ENCODE assay signal across 11 cellular contexts in genomic region chr6:158047120-158047518, GRCh38.
DNase-seq lines count a peak whose midpoint lies in the region; ATAC-seq, FAIRE-seq and TF ChIP-seq lines count a peak whose summit lies in the region.
"Had no signal": no experiment of that assay in that cellular context is flagged by ENCODE, and none has a peak within 500 bp of the region (broad histone marks: within the 10 kb centered on the region; RNA-seq: fewer than 3 reads in every experiment).

No MANE protein-coding gene starts in this region.

- H3K27me3 Mint-ChIP-seq in T-helper 1 cell treated with Interleukin-12 subunit alpha and Interleukin-12 subunit beta and Interleukin-4 antibody, amounts not matched to agents 30 μg/mL and 1 μg/mL, for 36 hours (ENCODE audit: low read depth): no peaks in the 10 kb centered on the region

- H3K4me1 ChIP-seq in A549 (peaks cover 43% of the 10 kb centered on the region), small intestine (ENCODE audit: control insufficient read depth in 2 of 2, insufficient read depth in 1 of 2, low read depth in 1 of 2, low read length in 1 of 2) (peaks cover 0 to 3% of the 10 kb centered on the region in 2 donors), trophoblast cell (ENCODE audit: control insufficient read depth in 1 of 2, insufficient read depth in 2 of 2, low read length in 2 of 2) (peaks cover 32 to 42% of the 10 kb centered on the region in 2 experiments)

- FAIRE-seq in A549 (lab: Jason Lieb, UNC) (no peak), small intestine (lab: Jason Lieb, UNC) (no peak)
- FAIRE-seq: H1 had no signal

- no peak overlapping the region for H2AK5ac ChIP-seq in trophoblast cell (ENCODE audit: low read length)

- no peak for TF ChIP-seq RAD21 in A549 (conservative IDR thresholded peaks at IDR 0.05 in 1 of 2, IDR thresholded peaks at IDR 0.05 in 1 of 2)

- H3K14ac ChIP-seq in trophoblast cell (ENCODE audit: low read length): no peak overlapping the region

- H3K27ac Mint-ChIP-seq in T-helper 1 cell treated with Interleukin-12 subunit alpha and Interleukin-12 subunit beta and Interleukin-4 antibody, amounts not matched to agents 30 μg/mL and 1 μg/mL, for 36 hours: peak overlapping the region; percentile 86

- H3K27ac ChIP-seq in A549 (peak overlapping the region; percentile 21 to 60; a peak in 3 of 6 replicates), small intestine (ENCODE audit: low read depth in 1 of 2, low read length in 1 of 2) (no peak overlapping the region), trophoblast cell (ENCODE audit: low read depth, low read length) (no peak overlapping the region)
- H3K27ac ChIP-seq: BLaER1 treated with 17β-estradiol and CSF1 and Interleukin-3, amounts not matched to agents 10 nM and 100 nM had no signal

- no peak overlapping the region for H3K23ac ChIP-seq in trophoblast cell (ENCODE audit: low read length)

- no peak for TF ChIP-seq EP300 in A549 (IDR thresholded peaks at IDR 0.05)

- no peaks in the 10 kb centered on the region for H3K9me3 Mint-ChIP-seq in T-helper 1 cell treated with Interleukin-12 subunit alpha and Interleukin-12 subunit beta and Interleukin-4 antibody, amounts not matched to agents 30 μg/mL and 1 μg/mL, for 36 hours

- H3K4me3 ChIP-seq in A549 (no peak overlapping the region), small intestine (ENCODE audit: low read depth in 1 of 2, low read length in 2 of 2) (no peak overlapping the region), trophoblast cell (ENCODE audit: low read depth, low read length) (no peak overlapping the region)
- H3K4me3 ChIP-seq: BLaER1 treated with 17β-estradiol and CSF1 and Interleukin-3, amounts not matched to agents 10 nM and 100 nM had no signal

- H3K27me3 ChIP-seq in small intestine (ENCODE audit: control insufficient read depth in 2 of 2, insufficient read depth in 2 of 2, low read length in 2 of 2) (no peaks in the 10 kb centered on the region), trophoblast cell (ENCODE audit: insufficient read depth, low read length) (no peaks in the 10 kb centered on the region)

- peaks cover 9% of the 10 kb centered on the region for H3K79me1 ChIP-seq in trophoblast cell (ENCODE audit: low read length)

- no peak overlapping the region for H4K8ac ChIP-seq in trophoblast cell (ENCODE audit: low read depth, low read length)

- H2BK12ac ChIP-seq in trophoblast cell (ENCODE audit: low read length): no peak overlapping the region

- H3K9ac ChIP-seq in trophoblast cell (ENCODE audit: low read length): no peak overlapping the region
- H3K9ac ChIP-seq: BLaER1 treated with 17β-estradiol and CSF1 and Interleukin-3, amounts not matched to agents 10 nM and 100 nM had no signal

- no peak for TF ChIP-seq POLR2A in A549 (IDR thresholded peaks at IDR 0.05; ENCODE audit: low read length)

- peaks cover 25% of the 10 kb centered on the region for H3K4me1 Mint-ChIP-seq in T-helper 1 cell treated with Interleukin-12 subunit alpha and Interleukin-12 subunit beta and Interleukin-4 antibody, amounts not matched to agents 30 μg/mL and 1 μg/mL, for 36 hours (ENCODE audit: low read depth)

- no peak overlapping the region for H2BK5ac ChIP-seq in trophoblast cell (ENCODE audit: low read depth, low read length, poor library complexity)

- DNase-seq in A549 (ENCODE audit: low read depth in 1 of 2, low spot score in 1 of 2) (no peak), small intestine (peak; percentile 56), trophoblast cell (no peak), T1000 (lab: John Stamatoyannopoulos, UW) (no peak)
- peak; percentile 48 for DNase-seq in activated naive CD8-positive, alpha-beta T cell treated with anti-CD3 and anti-CD28 coated beads, Interleukin-2, amount 50 U/mL, for 16 hours (ENCODE audit: low read depth, low spot score)
- DNase-seq: islet precursor cell had no signal

- no peak overlapping the region for H3K4me2 ChIP-seq in A549
- no peak overlapping the region for H3K4me2 ChIP-seq in trophoblast cell (ENCODE audit: low read length)
- H3K4me2 ChIP-seq: BLaER1 treated with 17β-estradiol and CSF1 and Interleukin-3, amounts not matched to agents 10 nM and 100 nM had no signal

- POLR2A ChIA-PET in A549 (lab: Yijun Ruan, JAX): no interaction called here

- peak overlapping the region; percentile 61 for H3K4me3 Mint-ChIP-seq in T-helper 1 cell treated with Interleukin-12 subunit alpha and Interleukin-12 subunit beta and Interleukin-4 antibody, amounts not matched to agents 30 μg/mL and 1 μg/mL, for 36 hours

- WGBS in A549 (ENCODE audit: missing lambda C conversion rate): 83% methylated on average over 10 of the region's 10 CpGs
- 37 to 62% (median 56%) methylated on average over 10 of the region's 10 CpGs for WGBS in small intestine, 3 donors
- no CpG with 5 or more reads among the region's 10 CpGs for WGBS in trophoblast cell (ENCODE audit: extremely low coverage, insufficient coverage, insufficient read length)

- no peak overlapping the region for H2BK120ac ChIP-seq in trophoblast cell (ENCODE audit: insufficient read depth, low read length, poor library complexity)

- CTCF ChIA-PET in A549 (lab: Yijun Ruan, JAX): interaction anchor here (1.7 to 2.0 kb wide), 2 partner anchors 21 to 25 kb away, joined by 6 to 7 read pairs; no protein-coding TSS in a partner anchor

- H3K18ac ChIP-seq in trophoblast cell (ENCODE audit: low read length): no peak overlapping the region

- ATAC-seq in A549: no peak
- ATAC-seq in GM19455 (IDR thresholded peaks at IDR 0.05; ENCODE audit: unreplicated experiment): no peak
- ATAC-seq in HG03280 (IDR thresholded peaks at IDR 0.05; ENCODE audit: unreplicated experiment): no peak

- no peak overlapping the region for H3K4ac ChIP-seq in trophoblast cell (ENCODE audit: low read depth, low read length)

- H3K9me3 ChIP-seq in A549: no peaks in the 10 kb centered on the region
- H3K9me3 ChIP-seq in small intestine (ENCODE audit: control insufficient read depth, low read depth): no peaks in the 10 kb centered on the region
- peaks cover 6% of the 10 kb centered on the region for H3K9me3 ChIP-seq in trophoblast cell (ENCODE audit: insufficient read depth, low read depth, low read length)
- H3K9me3 ChIP-seq: BLaER1 treated with 17β-estradiol and CSF1 and Interleukin-3, amounts not matched to agents 10 nM and 100 nM had no signal

- no peak overlapping the region for H2AFZ ChIP-seq in trophoblast cell (ENCODE audit: insufficient read depth, low read length, poor library complexity)

- no peak overlapping the region for H4K91ac ChIP-seq in trophoblast cell (ENCODE audit: low read depth, low read length)

- H4K12ac ChIP-seq in trophoblast cell (ENCODE audit: low read depth, low read length): no peak overlapping the region

- H3K36me3 ChIP-seq in small intestine (ENCODE audit: control insufficient read depth in 2 of 2, insufficient read depth in 2 of 2, low read length in 2 of 2) (no peaks in the 10 kb centered on the region), trophoblast cell (ENCODE audit: control insufficient read depth in 1 of 2, insufficient read depth in 2 of 2, low read length in 2 of 2) (peaks cover 9 to 20% of the 10 kb centered on the region in 2 experiments)

- peaks cover 2% of the 10 kb centered on the region for H3K79me2 ChIP-seq in trophoblast cell (ENCODE audit: control insufficient read depth, insufficient read depth, low read length, poor library complexity)

- TF ChIP-seq CTCF in A549 (IDR thresholded peaks at IDR 0.05): no peak

- peaks cover 36% of the 10 kb centered on the region for H3K36me3 Mint-ChIP-seq in T-helper 1 cell treated with Interleukin-12 subunit alpha and Interleukin-12 subunit beta and Interleukin-4 antibody, amounts not matched to agents 30 μg/mL and 1 μg/mL, for 36 hours (ENCODE audit: low read depth)

TF ChIP-seq in A549, 52 proteins besides CTCF, POLR2A, EP300 and RAD21 (continues in another document):
- no peak for TF ChIP-seq BCL3 (IDR thresholded peaks at IDR 0.05)
- no peak for TF ChIP-seq FOSB (CRISPR knock-in tag; IDR thresholded peaks at IDR 0.05)
- TF ChIP-seq EHF (CRISPR knock-in tag; IDR thresholded peaks at IDR 0.05): no peak
- no peak for TF ChIP-seq CEBPB (IDR thresholded peaks at IDR 0.05)
- no peak for TF ChIP-seq RNF2 (IDR thresholded peaks at IDR 0.05; ENCODE audit: borderline replicate concordance, low read depth)
- TF ChIP-seq ZFP36 (IDR thresholded peaks at IDR 0.05; ENCODE audit: borderline replicate concordance, partially characterized antibody): no peak
- no peak for TF ChIP-seq RCOR1 (IDR thresholded peaks at IDR 0.05; ENCODE audit: low read depth, low read length)
- TF ChIP-seq RFX5 (IDR thresholded peaks at IDR 0.05): no peak
- TF ChIP-seq REST (IDR thresholded peaks at IDR 0.05): no peak

Comparison
In these comparisons a context has a peak if more than half of its experiments do, and no peak if none do; other contexts are left out.
1. DNase-seq: peak in activated naive CD8-positive, alpha-beta T cell treated with anti-CD3 and anti-CD28 coated beads, Interleukin-2, amount 50 U/mL, for 16 hours (single experiment) and small intestine (single experiment); none in A549 (0 of 2), trophoblast cell (0 of 2) and T1000 (single experiment).
2. H3K27ac ChIP-seq: peak in A549 (2 of 2); none in small intestine (0 of 2) and trophoblast cell (single experiment).